ENCODE assay signal across 18 cellular contexts in the genomic region with DNA sequence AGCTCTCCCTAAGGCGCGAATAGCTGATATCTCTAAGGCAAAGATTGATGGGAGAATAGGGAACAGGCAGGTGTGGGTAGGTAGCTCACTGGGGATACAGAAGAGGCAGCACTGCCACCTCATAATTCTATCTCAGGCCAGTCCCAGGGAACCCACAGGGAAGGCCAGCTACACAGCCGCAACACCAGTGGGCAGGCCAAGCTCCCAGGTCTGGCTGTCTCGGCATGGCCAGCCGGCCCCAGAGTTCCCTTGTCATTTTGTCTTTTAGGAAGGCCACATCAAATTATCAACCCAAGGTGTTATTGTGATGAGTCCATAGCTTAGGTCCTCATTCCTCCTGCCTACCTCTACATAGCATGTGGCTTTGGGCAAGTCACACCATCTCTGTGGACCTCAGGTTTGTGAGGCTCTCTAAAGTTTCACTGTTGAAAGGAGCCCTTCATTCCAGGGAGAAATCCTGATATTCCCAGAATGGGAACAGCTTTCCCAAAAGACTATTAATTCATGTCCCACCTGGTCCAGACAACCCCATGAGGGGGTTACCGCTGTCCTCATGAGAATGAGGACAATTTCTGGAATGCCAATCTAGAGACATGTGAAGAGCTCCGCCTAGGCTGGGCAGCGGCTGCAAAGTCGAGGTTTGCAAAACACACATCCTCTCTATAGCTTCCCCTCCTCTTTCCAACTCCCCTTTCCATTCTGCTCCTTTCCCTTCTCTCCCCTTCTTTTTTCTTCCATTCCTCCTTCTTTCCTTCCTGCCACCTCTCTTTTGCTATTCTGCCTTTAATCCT.
"Had no signal": no experiment of that assay in that cellular context is flagged by ENCODE, and none has a peak within 500 bp of the region (broad histone marks: within the 10 kb centered on the region; RNA-seq: fewer than 3 reads in every experiment).

No MANE protein-coding gene starts in this region.

- ATAC-seq: activated naive CD4-positive, alpha-beta T cell treated with anti-CD3 and anti-CD28 coated beads, Interleukin-2, amount 50 U/mL, for 72 hours; lower lobe of right lung; mucosa of descending colon had no signal

- H3K27me3 Mint-ChIP-seq: activated CD4-positive, alpha-beta memory T cell treated with anti-CD3 and anti-CD28 coated beads, Interleukin-2, amount 10 ng/mL, durations not matched to agents 7 days and 5 days had no signal

- H3K9me3 ChIP-seq: ascending aorta, heart left ventricle, lower lobe of right lung, mucosa of descending colon, spleen, upper lobe of right lung had no signal

- H3K27ac Mint-ChIP-seq: activated CD4-positive, alpha-beta memory T cell treated with anti-CD3 and anti-CD28 coated beads, Interleukin-2, amount 10 ng/mL, durations not matched to agents 7 days and 5 days; progenitor cell of endocrine pancreas had no signal

- H3K4me1 ChIP-seq: ascending aorta, lower lobe of right lung, upper lobe of right lung had no signal

- H3K36me3 ChIP-seq: ascending aorta, brain microvascular endothelial cell, heart left ventricle, lower lobe of right lung, spleen, upper lobe of right lung had no signal

- H3K4me3 Mint-ChIP-seq: activated CD4-positive, alpha-beta memory T cell treated with anti-CD3 and anti-CD28 coated beads, Interleukin-2, amount 10 ng/mL, durations not matched to agents 7 days and 5 days; neural crest cell had no signal

- H3K27me3 ChIP-seq: ascending aorta, brain microvascular endothelial cell, heart left ventricle, spleen, upper lobe of right lung had no signal

- H3K27ac ChIP-seq: ascending aorta, brain microvascular endothelial cell, heart left ventricle, lower lobe of right lung, spleen, upper lobe of right lung had no signal

- H3K4me3 ChIP-seq: ascending aorta, heart left ventricle, lower lobe of right lung, mucosa of descending colon, spleen, upper lobe of right lung had no signal

- DNase-seq: activated CD4-positive, alpha-beta memory T cell treated with anti-CD3 and anti-CD28 coated beads, Interleukin-2, amount 10 ng/mL, durations not matched to agents 7 days and 5 days; activated CD4-positive, alpha-beta T cell treated with anti-CD3 and anti-CD28 coated beads for 48 hours; activated T-cell treated with anti-CD3 and anti-CD28 coated beads, Interleukin-2, amount 50 U/mL, for 1 hour; brain microvascular endothelial cell; central memory CD4-positive, alpha-beta T cell; heart left ventricle; lower lobe of right lung; mesendoderm; mucosa of descending colon; retina; spleen; stimulated activated CD4-positive, alpha-beta T cell treated with anti-CD3 and anti-CD28 coated beads, Interleukin-4, amount 100 ng/mL, for 1 hour; stimulated activated naive CD4-positive, alpha-beta T cell; upper lobe of right lung had no signal
